ENCODE assay signal across 11 cellular contexts in the genomic region with DNA sequence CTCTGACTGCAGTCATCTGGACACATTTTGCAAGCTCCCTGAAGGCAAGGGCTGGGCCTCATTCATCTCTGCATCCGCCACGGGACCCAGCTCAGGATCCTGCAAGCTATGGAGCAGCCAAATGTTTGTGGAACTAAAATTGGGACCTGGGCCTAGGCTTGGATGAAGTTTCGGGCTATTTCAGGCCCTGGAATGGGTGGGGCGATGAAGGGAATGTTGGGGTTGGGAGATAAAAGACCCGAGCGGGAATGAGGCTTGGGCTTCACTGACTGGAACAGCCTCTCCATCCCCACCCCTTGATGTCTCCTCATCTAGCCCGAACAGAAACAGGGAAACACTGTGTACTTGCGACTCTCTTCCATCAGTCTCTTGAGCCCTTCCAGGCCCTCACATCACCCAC.
"Had no signal": no experiment of that assay in that cellular context is flagged by ENCODE, and none has a peak within 500 bp of the region (broad histone marks: within the 10 kb centered on the region; RNA-seq: fewer than 3 reads in every experiment).

No MANE protein-coding gene starts in this region.

- H3K27ac Mint-ChIP-seq: activated CD4-positive, alpha-beta T cell treated with anti-CD3 and anti-CD28 coated beads, Interleukin-2, amount 10 ng/mL, durations not matched to agents 7 days and 5 days; nephron; T-helper 17 cell had no signal

- DNase-seq: activated CD4-positive, alpha-beta T cell treated with anti-CD3 and anti-CD28 coated beads, Interleukin-2, amount 10 ng/mL, durations not matched to agents 7 days and 5 days; activated CD4-positive, CD25-positive, alpha-beta regulatory T cell; activated CD8-positive, alpha-beta memory T cell treated with anti-CD3 and anti-CD28 coated beads for 24 hours; activated naive CD4-positive, alpha-beta T cell treated with Interleukin-2 at 50 U/mL for 16 hours; central memory CD4-positive, alpha-beta T cell; effector CD4-positive, alpha-beta T cell; immature natural killer cell; T-helper 17 cell had no signal

- H3K9me3 Mint-ChIP-seq: activated CD4-positive, alpha-beta T cell treated with anti-CD3 and anti-CD28 coated beads, Interleukin-2, amount 10 ng/mL, durations not matched to agents 7 days and 5 days; immature natural killer cell; nephron had no signal

- H3K36me3 ChIP-seq: upper lobe of left lung had no signal

- H3K4me3 Mint-ChIP-seq: activated CD4-positive, alpha-beta T cell treated with anti-CD3 and anti-CD28 coated beads, Interleukin-2, amount 10 ng/mL, durations not matched to agents 7 days and 5 days; immature natural killer cell; nephron; T-helper 17 cell had no signal

- H3K9me3 ChIP-seq: upper lobe of left lung had no signal

- H3K4me1 Mint-ChIP-seq: activated CD4-positive, alpha-beta T cell treated with anti-CD3 and anti-CD28 coated beads, Interleukin-2, amount 10 ng/mL, durations not matched to agents 7 days and 5 days; immature natural killer cell; T-helper 17 cell had no signal

- H3K27me3 ChIP-seq: upper lobe of left lung had no signal

- H3K4me3 ChIP-seq: coronary artery, upper lobe of left lung had no signal

- H3K27ac ChIP-seq: upper lobe of left lung had no signal
